Comparison of ENCODE assay signal across 1 cellular context in the genomic region with DNA sequence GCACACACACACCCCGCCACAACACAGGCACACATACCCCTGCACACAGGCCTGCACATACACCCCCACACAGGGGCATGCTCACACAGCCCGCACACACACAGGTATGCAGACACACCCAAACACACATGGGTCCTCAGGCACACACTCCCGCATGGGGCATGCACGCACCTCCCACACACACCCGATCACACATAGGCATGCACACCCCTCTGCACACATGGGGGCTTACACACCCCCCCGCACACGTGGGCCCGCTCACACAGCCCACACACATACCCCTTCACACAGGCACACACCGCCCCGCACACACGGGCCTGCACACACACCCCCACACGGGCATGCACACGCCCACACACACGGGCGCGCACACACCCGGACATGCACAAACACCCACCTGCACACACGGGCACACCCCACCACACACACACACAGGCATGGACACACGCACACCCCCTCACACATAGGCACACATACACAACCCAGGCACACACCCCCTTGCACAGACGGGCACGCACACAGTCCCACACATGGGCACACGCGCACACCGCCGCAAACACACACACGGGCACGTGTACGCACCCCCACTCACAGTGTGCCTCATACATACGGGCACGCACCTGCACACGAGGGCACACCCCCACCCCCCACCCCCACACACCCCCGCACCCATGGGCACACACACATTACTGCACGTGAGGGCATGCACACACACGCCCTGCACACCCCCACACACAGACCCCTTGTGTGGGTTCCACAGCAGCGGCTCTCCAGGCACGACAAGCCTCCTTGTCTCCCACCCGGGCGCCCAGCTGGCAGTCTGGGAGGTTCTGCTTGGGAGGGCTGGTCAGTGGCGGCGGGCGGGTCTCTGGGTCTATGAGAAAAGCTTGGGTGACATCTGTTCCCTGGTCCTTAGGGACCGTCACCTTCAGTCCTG.
TF ChIP-seq lines count a peak whose summit lies in the region.

No MANE protein-coding gene starts in this region.

TF ChIP-seq in HEK293, 187 proteins besides CTCF, POLR2A, EP300 and RAD21 (continued from another document):
- TF ChIP-seq, protein P1, sequence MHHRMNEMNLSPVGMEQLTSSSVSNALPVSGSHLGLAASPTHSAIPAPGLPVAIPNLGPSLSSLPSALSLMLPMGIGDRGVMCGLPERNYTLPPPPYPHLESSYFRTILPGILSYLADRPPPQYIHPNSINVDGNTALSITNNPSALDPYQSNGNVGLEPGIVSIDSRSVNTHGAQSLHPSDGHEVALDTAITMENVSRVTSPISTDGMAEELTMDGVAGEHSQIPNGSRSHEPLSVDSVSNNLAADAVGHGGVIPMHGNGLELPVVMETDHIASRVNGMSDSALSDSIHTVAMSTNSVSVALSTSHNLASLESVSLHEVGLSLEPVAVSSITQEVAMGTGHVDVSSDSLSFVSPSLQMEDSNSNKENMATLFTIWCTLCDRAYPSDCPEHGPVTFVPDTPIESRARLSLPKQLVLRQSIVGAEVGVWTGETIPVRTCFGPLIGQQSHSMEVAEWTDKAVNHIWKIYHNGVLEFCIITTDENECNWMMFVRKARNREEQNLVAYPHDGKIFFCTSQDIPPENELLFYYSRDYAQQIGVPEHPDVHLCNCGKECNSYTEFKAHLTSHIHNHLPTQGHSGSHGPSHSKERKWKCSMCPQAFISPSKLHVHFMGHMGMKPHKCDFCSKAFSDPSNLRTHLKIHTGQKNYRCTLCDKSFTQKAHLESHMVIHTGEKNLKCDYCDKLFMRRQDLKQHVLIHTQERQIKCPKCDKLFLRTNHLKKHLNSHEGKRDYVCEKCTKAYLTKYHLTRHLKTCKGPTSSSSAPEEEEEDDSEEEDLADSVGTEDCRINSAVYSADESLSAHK (tag by site-specific recombination; IDR thresholded peaks at IDR 0.05), result no peak
- TF ChIP-seq, protein P2, sequence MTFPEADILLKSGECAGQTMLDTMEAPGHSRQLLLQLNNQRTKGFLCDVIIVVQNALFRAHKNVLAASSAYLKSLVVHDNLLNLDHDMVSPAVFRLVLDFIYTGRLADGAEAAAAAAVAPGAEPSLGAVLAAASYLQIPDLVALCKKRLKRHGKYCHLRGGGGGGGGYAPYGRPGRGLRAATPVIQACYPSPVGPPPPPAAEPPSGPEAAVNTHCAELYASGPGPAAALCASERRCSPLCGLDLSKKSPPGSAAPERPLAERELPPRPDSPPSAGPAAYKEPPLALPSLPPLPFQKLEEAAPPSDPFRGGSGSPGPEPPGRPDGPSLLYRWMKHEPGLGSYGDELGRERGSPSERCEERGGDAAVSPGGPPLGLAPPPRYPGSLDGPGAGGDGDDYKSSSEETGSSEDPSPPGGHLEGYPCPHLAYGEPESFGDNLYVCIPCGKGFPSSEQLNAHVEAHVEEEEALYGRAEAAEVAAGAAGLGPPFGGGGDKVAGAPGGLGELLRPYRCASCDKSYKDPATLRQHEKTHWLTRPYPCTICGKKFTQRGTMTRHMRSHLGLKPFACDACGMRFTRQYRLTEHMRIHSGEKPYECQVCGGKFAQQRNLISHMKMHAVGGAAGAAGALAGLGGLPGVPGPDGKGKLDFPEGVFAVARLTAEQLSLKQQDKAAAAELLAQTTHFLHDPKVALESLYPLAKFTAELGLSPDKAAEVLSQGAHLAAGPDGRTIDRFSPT (tag by site-specific recombination; IDR thresholded peaks at IDR 0.05), result peak; percentile 46; the same call in 1 of the 2 replicates
- peak; percentile 43; the same call in 1 of the 2 replicates for TF ChIP-seq KLF8 (tag by site-specific recombination; IDR thresholded peaks at IDR 0.05)
- TF ChIP-seq, protein P3, sequence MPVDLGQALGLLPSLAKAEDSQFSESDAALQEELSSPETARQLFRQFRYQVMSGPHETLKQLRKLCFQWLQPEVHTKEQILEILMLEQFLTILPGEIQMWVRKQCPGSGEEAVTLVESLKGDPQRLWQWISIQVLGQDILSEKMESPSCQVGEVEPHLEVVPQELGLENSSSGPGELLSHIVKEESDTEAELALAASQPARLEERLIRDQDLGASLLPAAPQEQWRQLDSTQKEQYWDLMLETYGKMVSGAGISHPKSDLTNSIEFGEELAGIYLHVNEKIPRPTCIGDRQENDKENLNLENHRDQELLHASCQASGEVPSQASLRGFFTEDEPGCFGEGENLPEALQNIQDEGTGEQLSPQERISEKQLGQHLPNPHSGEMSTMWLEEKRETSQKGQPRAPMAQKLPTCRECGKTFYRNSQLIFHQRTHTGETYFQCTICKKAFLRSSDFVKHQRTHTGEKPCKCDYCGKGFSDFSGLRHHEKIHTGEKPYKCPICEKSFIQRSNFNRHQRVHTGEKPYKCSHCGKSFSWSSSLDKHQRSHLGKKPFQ (tag by site-specific recombination; IDR thresholded peaks at IDR 0.05), result 0 out of 2 replicates have a peak, but pooled peaks have one; percentile 40
- peak; percentile 56 for TF ChIP-seq KLF9 (tag by site-specific recombination; IDR thresholded peaks at IDR 0.05; ENCODE audit: low read depth)
- peak; percentile 95 for TF ChIP-seq EGR2 (tag by site-specific recombination; IDR thresholded peaks at IDR 0.05; ENCODE audit: low read depth)
- TF ChIP-seq ZFHX2 (tag by site-specific recombination; conservative IDR thresholded peaks at IDR 0.05), result peak; percentile 94
- no peak for TF ChIP-seq ZNF16 (tag by site-specific recombination; IDR thresholded peaks at IDR 0.05; ENCODE audit: low read depth)
